In the genomic region with DNA sequence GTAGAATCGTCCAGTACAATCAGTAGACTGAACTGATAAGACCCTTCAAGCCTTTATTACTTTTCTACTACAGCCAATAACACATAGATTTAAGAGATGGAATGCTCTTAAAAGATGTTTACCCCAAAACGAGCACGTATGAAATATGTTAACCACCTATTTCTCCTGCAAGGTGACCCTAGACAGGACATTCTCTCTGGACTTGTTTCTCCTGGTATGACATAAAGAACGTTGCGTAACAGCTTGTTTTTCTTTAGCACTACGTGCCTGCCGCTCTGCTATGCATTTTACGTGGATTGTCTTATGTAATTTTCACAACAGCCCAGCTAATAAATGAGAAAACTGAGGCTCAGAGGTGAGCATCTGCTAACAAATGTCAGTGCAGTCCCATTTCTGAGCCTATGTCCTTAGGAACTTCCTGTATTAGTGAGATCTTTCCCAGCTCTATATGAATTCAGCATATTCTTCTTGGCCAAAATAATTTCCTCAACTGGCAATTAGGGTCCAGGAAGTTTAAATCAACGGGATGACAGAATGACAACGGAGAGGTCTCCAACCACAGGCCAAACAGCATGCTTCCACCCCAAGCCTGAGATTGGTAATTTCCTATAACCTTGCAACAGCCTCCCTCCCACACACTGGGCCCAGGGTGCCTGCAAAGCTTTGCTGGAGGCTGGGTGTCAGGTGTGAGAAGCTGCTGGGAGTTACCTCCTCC, we compare ENCODE assay signal across 2 cellular contexts.
TF ChIP-seq lines count a peak whose summit lies in the region.

No MANE protein-coding gene starts in this region.

TF ChIP-seq in A549, 52 proteins besides CTCF, POLR2A, EP300 and RAD21 (continues in another document):
- TF ChIP-seq EHF (CRISPR knock-in tag; IDR thresholded peaks at IDR 0.05) (no peak), ZNF302 (CRISPR knock-in tag; IDR thresholded peaks at IDR 0.05) (no peak), PHF8 (IDR thresholded peaks at IDR 0.05; ENCODE audit: borderline replicate concordance, low read depth) (no peak), ESRRA (IDR thresholded peaks at IDR 0.05; ENCODE audit: borderline replicate concordance, low read length) (no peak), SREBF2 (IDR thresholded peaks at IDR 0.05) (no peak), RFX5 (IDR thresholded peaks at IDR 0.05) (no peak), SMC3 (IDR thresholded peaks at IDR 0.05) (no peak), TP53 (CRISPR knock-in tag; IDR thresholded peaks at IDR 0.05) (0 out of 2 replicates have a peak, but pooled peaks have one; percentile 35), ZC3H11A (IDR thresholded peaks at IDR 0.05) (no peak), NR3C1 (IDR thresholded peaks at IDR 0.05) (no peak), KDM1A (IDR thresholded peaks at IDR 0.05; ENCODE audit: low read depth) (no peak), CEBPB (IDR thresholded peaks at IDR 0.05) (peak; percentile 81 to 93; a peak in 3 of 4 replicates), FOXS1 (CRISPR knock-in tag; IDR thresholded peaks at IDR 0.05) (no peak), NPAS2 (CRISPR knock-in tag; IDR thresholded peaks at IDR 0.05; ENCODE audit: borderline replicate concordance) (no peak), MAFK (IDR thresholded peaks at IDR 0.05; ENCODE audit: partially characterized antibody) (no peak), TFCP2L1 (CRISPR knock-in tag; IDR thresholded peaks at IDR 0.05) (peak; percentile 92), EHMT2 (IDR thresholded peaks at IDR 0.05; ENCODE audit: low read depth) (no peak), JUN (IDR thresholded peaks at IDR 0.05) (no peak; a peak in 1 of 5 replicates), KDM5A (IDR thresholded peaks at IDR 0.05) (no peak)
- TF ChIP-seq, protein P1, sequence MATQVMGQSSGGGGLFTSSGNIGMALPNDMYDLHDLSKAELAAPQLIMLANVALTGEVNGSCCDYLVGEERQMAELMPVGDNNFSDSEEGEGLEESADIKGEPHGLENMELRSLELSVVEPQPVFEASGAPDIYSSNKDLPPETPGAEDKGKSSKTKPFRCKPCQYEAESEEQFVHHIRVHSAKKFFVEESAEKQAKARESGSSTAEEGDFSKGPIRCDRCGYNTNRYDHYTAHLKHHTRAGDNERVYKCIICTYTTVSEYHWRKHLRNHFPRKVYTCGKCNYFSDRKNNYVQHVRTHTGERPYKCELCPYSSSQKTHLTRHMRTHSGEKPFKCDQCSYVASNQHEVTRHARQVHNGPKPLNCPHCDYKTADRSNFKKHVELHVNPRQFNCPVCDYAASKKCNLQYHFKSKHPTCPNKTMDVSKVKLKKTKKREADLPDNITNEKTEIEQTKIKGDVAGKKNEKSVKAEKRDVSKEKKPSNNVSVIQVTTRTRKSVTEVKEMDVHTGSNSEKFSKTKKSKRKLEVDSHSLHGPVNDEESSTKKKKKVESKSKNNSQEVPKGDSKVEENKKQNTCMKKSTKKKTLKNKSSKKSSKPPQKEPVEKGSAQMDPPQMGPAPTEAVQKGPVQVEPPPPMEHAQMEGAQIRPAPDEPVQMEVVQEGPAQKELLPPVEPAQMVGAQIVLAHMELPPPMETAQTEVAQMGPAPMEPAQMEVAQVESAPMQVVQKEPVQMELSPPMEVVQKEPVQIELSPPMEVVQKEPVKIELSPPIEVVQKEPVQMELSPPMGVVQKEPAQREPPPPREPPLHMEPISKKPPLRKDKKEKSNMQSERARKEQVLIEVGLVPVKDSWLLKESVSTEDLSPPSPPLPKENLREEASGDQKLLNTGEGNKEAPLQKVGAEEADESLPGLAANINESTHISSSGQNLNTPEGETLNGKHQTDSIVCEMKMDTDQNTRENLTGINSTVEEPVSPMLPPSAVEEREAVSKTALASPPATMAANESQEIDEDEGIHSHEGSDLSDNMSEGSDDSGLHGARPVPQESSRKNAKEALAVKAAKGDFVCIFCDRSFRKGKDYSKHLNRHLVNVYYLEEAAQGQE (IDR thresholded peaks at IDR 0.05) = no peak
- TF ChIP-seq, protein P2, sequence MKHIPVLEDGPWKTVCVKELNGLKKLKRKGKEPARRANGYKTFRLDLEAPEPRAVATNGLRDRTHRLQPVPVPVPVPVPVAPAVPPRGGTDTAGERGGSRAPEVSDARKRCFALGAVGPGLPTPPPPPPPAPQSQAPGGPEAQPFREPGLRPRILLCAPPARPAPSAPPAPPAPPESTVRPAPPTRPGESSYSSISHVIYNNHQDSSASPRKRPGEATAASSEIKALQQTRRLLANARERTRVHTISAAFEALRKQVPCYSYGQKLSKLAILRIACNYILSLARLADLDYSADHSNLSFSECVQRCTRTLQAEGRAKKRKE (CRISPR knock-in tag; IDR thresholded peaks at IDR 0.05; ENCODE audit: low read depth) = no peak
- TF ChIP-seq, protein P3, sequence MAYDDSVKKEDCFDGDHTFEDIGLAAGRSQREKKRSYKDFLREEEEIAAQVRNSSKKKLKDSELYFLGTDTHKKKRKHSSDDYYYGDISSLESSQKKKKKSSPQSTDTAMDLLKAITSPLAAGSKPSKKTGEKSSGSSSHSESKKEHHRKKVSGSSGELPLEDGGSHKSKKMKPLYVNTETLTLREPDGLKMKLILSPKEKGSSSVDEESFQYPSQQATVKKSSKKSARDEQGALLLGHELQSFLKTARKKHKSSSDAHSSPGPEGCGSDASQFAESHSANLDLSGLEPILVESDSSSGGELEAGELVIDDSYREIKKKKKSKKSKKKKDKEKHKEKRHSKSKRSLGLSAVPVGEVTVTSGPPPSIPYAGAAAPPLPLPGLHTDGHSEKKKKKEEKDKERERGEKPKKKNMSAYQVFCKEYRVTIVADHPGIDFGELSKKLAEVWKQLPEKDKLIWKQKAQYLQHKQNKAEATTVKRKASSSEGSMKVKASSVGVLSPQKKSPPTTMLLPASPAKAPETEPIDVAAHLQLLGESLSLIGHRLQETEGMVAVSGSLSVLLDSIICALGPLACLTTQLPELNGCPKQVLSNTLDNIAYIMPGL (CRISPR knock-in tag; IDR thresholded peaks at IDR 0.05; ENCODE audit: borderline replicate concordance) = peak; percentile 48; the same call in 1 of the 2 replicates
- TF ChIP-seq, protein P4, sequence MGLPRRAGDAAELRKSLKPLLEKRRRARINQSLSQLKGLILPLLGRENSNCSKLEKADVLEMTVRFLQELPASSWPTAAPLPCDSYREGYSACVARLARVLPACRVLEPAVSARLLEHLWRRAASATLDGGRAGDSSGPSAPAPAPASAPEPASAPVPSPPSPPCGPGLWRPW (IDR thresholded peaks at IDR 0.05) = no peak
- TF ChIP-seq, protein P5, sequence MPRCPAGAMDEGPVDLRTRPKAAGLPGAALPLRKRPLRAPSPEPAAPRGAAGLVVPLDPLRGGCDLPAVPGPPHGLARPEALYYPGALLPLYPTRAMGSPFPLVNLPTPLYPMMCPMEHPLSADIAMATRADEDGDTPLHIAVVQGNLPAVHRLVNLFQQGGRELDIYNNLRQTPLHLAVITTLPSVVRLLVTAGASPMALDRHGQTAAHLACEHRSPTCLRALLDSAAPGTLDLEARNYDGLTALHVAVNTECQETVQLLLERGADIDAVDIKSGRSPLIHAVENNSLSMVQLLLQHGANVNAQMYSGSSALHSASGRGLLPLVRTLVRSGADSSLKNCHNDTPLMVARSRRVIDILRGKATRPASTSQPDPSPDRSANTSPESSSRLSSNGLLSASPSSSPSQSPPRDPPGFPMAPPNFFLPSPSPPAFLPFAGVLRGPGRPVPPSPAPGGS (IDR thresholded peaks at IDR 0.05) = 0 out of 3 replicates have a peak, but pooled peaks have one; percentile 29
- TF ChIP-seq, protein P6, sequence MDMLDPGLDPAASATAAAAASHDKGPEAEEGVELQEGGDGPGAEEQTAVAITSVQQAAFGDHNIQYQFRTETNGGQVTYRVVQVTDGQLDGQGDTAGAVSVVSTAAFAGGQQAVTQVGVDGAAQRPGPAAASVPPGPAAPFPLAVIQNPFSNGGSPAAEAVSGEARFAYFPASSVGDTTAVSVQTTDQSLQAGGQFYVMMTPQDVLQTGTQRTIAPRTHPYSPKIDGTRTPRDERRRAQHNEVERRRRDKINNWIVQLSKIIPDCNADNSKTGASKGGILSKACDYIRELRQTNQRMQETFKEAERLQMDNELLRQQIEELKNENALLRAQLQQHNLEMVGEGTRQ (IDR thresholded peaks at IDR 0.05) = no peak

TF ChIP-seq in K562, 482 proteins besides CTCF, POLR2A, EP300 and RAD21:
- TF ChIP-seq EGR1 (conservative IDR thresholded peaks at IDR 0.05) (peak; percentile 28; the same call in 1 of the 2 replicates), ERF (CRISPR knock-in tag; IDR thresholded peaks at IDR 0.05) (no peak), CEBPG (CRISPR knock-in tag; IDR thresholded peaks at IDR 0.05) (0 out of 2 replicates have a peak, but pooled peaks have one; percentile 22), CEBPG (tag; conservative IDR thresholded peaks at IDR 0.05 in 1 of 2, IDR thresholded peaks at IDR 0.05 in 1 of 2) (peak; percentile 71 to 85), CEBPB (tag; IDR thresholded peaks at IDR 0.05) (peak; percentile 90), ZFP36 (IDR thresholded peaks at IDR 0.05; ENCODE audit: low read depth, low read length, partially characterized antibody) (no peak), POLR2AphosphoS5 (IDR thresholded peaks at IDR 0.05; ENCODE audit: control insufficient read depth, insufficient read depth, low read depth, low read length) (0 out of 2 replicates have a peak, but pooled peaks have one; percentile 4)
- TF ChIP-seq, protein P7, sequence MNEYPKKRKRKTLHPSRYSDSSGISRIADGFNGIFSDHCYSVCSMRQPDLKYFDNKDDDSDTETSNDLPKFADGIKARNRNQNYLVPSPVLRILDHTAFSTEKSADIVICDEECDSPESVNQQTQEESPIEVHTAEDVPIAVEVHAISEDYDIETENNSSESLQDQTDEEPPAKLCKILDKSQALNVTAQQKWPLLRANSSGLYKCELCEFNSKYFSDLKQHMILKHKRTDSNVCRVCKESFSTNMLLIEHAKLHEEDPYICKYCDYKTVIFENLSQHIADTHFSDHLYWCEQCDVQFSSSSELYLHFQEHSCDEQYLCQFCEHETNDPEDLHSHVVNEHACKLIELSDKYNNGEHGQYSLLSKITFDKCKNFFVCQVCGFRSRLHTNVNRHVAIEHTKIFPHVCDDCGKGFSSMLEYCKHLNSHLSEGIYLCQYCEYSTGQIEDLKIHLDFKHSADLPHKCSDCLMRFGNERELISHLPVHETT (CRISPR knock-in tag; conservative IDR thresholded peaks at IDR 0.05 in 1 of 2, IDR thresholded peaks at IDR 0.05 in 1 of 2) = 0 out of 4 replicates have a peak, but pooled peaks of 1 of the 2 experiments have one; percentile 15
